1 cellular context compared by ENCODE assay signal in genomic region chr14:55819610-55820304, GRCh38.
TF ChIP-seq lines count a peak whose summit lies in the region.

No MANE protein-coding gene starts in this region.

TF ChIP-seq in K562, 482 proteins besides CTCF, POLR2A, EP300 and RAD21 (continued from another document):
- TF ChIP-seq, protein P1, sequence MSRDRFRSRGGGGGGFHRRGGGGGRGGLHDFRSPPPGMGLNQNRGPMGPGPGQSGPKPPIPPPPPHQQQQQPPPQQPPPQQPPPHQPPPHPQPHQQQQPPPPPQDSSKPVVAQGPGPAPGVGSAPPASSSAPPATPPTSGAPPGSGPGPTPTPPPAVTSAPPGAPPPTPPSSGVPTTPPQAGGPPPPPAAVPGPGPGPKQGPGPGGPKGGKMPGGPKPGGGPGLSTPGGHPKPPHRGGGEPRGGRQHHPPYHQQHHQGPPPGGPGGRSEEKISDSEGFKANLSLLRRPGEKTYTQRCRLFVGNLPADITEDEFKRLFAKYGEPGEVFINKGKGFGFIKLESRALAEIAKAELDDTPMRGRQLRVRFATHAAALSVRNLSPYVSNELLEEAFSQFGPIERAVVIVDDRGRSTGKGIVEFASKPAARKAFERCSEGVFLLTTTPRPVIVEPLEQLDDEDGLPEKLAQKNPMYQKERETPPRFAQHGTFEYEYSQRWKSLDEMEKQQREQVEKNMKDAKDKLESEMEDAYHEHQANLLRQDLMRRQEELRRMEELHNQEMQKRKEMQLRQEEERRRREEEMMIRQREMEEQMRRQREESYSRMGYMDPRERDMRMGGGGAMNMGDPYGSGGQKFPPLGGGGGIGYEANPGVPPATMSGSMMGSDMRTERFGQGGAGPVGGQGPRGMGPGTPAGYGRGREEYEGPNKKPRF (IDR thresholded peaks at IDR 0.05; ENCODE audit: low read depth, low read length), result no peak
- TF ChIP-seq SOX6 (IDR thresholded peaks at IDR 0.05), result 0 out of 2 replicates have a peak, but pooled peaks have one; percentile 14
- no peak for TF ChIP-seq MNT (conservative IDR thresholded peaks at IDR 0.05)
